Comparison of ENCODE assay signal across 8 cellular contexts in genomic region chr5:159263569-159263905, GRCh38. TPM values are rescaled to one million over a fixed set of nuclear protein-coding genes. Genes with fewer than 3 reads are reported as not detected.
A peak's percentile ranks its signal among the peaks of the same experiment; 100 is the strongest.
DNase-seq lines count a peak whose midpoint lies in the region; ATAC-seq and TF ChIP-seq lines count a peak whose summit lies in the region.

No MANE protein-coding gene starts in this region.

- ATAC-seq in GM18505 (IDR thresholded peaks at IDR 0.05; ENCODE audit: unreplicated experiment) (peak; percentile 13), HG02623 (IDR thresholded peaks at IDR 0.05; ENCODE audit: unreplicated experiment) (peak; percentile 6), sciatic nerve (peak; percentile 23)

- DNase-seq in foreskin fibroblast: no peak
- no peak for DNase-seq in sciatic nerve (ENCODE audit: low spot score)
- no peak for DNase-seq in NCI-H2196 (lab: John Stamatoyannopoulos, UW; ENCODE audit: unreplicated experiment)
- DNase-seq in erythroblast (lab: John Stamatoyannopoulos, UW): no peak
- no peak for DNase-seq in NK-92 treated with Interleukin-12 subunit alpha and Interleukin-12 subunit beta, amount 100 ng/mL, for 24 hours (lab: John Stamatoyannopoulos, UW)

- no peaks in the 10 kb centered on the region for H4K20me1 ChIP-seq in SU-DHL-6 (ENCODE audit: low read depth, low read length)

- peak overlapping the region; percentile 93 for H3K4me2 ChIP-seq in SU-DHL-6 (ENCODE audit: low read depth, low read length, poor library complexity, severe bottlenecking)

- no peak overlapping the region for H3K27ac ChIP-seq in SU-DHL-6 (ENCODE audit: low read depth, low read length)

- H3K4me3 ChIP-seq in SU-DHL-6 (ENCODE audit: insufficient read depth, low read length, poor library complexity, severe bottlenecking) (peak overlapping the region; percentile 84), foreskin fibroblast (ENCODE audit: low read depth in 1 of 2, low read length in 2 of 2) (peak overlapping the region; percentile 89 to 100)

- TF ChIP-seq POLR2A in GM18505 (IDR thresholded peaks at IDR 0.05; ENCODE audit: borderline replicate concordance, extremely low read depth, insufficient read depth, insufficient read length) (no peak), erythroblast (IDR thresholded peaks at IDR 0.05; ENCODE audit: low read length) (no peak)

- peaks cover 19% of the 10 kb centered on the region for H3K79me2 ChIP-seq in SU-DHL-6 (ENCODE audit: insufficient read depth, low read length)

- intact Hi-C loops in sciatic nerve (cut with DNase I): no loop called here

- H2AFZ ChIP-seq in SU-DHL-6 (ENCODE audit: low read depth, low read length, severe bottlenecking): peak overlapping the region; percentile 93

- H3K9me2 ChIP-seq in SU-DHL-6 (replicated peaks; ENCODE audit: insufficient read depth, low read length): no peaks in the 10 kb centered on the region

- H3K27me3 ChIP-seq in SU-DHL-6 (ENCODE audit: low read length): no peaks in the 10 kb centered on the region

- no peaks in the 10 kb centered on the region; the same call in 1 of the 2 replicates for H3K9me3 ChIP-seq in SU-DHL-6 (ENCODE audit: insufficient read depth, low read length)

- TF ChIP-seq CTCF in SU-DHL-6 (IDR thresholded peaks at IDR 0.05; ENCODE audit: insufficient read depth, low read length, poor library complexity, severe bottlenecking): no peak
- no peak for TF ChIP-seq CTCF in foreskin fibroblast (IDR thresholded peaks at IDR 0.05; ENCODE audit: low read depth, low read length)

- H3F3A ChIP-seq in SU-DHL-6 (ENCODE audit: insufficient read depth): 0 out of 2 replicates have a peak, but pooled peaks cover 7% of the 10 kb centered on the region

- H3K36me3 ChIP-seq in SU-DHL-6 (ENCODE audit: low read length): no peaks in the 10 kb centered on the region

- H3K9ac ChIP-seq in SU-DHL-6 (ENCODE audit: low read length): peak overlapping the region; percentile 81

RNA-seq across cellular contexts. Expression of gene UBLCP1, which starts 0.4 kb away (rescaled TPM):
- total RNA-seq in sciatic nerve: 22.6 TPM

RNA-seq across cellular contexts. Expression of gene RNF145, which starts 54.2 kb away (rescaled TPM):
- total RNA-seq in sciatic nerve: 68.2 TPM
